In the genomic region with DNA sequence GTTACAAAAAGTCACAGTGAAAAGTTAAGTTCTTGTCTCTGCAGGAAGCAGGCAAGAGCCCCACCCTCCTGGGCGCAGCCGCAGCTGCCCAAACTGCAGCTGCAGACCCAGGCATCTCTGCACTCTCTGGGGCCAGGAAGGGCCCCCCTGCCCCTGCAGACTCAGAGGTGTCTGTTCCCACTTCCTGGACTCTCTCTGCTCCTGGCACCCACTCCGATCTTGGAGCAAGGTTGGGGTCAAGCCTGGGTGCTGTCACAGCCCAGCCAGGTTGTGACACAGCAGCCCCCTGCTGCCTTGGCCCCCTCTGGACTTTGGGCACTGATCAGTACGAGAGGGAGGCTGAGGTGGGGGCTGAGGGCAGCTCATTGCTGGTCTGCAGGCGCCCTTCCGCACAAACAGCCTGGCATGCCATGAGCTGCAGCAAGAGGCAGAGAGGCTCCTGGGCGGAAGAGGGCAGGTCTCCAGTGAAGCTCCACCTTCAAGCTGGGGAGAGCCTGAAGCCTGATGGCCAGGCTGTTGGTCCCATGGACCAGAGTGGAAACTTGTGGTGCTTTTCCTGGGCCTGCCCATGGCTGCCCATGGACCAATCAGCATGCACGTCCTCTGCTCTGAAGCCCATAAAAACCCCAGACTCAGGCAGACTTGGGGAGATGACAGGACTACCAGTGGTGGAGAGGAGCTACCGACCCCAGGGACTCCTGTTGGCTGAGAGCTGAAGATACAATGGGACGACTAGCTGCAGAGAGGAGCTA, we compare ENCODE assay signal across 1 cellular context.
TF ChIP-seq lines count a peak whose summit lies in the region.

No MANE protein-coding gene starts in this region.

TF ChIP-seq in HepG2, 621 proteins besides CTCF, POLR2A, EP300 and RAD21 (continued from another document and continues in another):
- TF ChIP-seq, protein P1, sequence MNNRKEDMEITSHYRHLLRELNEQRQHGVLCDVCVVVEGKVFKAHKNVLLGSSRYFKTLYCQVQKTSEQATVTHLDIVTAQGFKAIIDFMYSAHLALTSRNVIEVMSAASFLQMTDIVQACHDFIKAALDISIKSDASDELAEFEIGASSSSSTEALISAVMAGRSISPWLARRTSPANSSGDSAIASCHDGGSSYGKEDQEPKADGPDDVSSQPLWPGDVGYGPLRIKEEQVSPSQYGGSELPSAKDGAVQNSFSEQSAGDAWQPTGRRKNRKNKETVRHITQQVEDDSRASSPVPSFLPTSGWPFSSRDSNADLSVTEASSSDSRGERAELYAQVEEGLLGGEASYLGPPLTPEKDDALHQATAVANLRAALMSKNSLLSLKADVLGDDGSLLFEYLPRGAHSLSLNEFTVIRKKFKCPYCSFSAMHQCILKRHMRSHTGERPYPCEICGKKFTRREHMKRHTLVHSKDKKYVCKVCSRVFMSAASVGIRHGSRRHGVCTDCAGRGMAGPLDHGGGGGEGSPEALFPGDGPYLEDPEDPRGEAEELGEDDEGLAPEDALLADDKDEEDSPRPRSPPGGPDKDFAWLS (CRISPR knock-in tag; IDR thresholded peaks at IDR 0.05; ENCODE audit: borderline replicate concordance), result 0 out of 2 replicates have a peak, but pooled peaks have one; percentile 69
- TF ChIP-seq, protein P2, sequence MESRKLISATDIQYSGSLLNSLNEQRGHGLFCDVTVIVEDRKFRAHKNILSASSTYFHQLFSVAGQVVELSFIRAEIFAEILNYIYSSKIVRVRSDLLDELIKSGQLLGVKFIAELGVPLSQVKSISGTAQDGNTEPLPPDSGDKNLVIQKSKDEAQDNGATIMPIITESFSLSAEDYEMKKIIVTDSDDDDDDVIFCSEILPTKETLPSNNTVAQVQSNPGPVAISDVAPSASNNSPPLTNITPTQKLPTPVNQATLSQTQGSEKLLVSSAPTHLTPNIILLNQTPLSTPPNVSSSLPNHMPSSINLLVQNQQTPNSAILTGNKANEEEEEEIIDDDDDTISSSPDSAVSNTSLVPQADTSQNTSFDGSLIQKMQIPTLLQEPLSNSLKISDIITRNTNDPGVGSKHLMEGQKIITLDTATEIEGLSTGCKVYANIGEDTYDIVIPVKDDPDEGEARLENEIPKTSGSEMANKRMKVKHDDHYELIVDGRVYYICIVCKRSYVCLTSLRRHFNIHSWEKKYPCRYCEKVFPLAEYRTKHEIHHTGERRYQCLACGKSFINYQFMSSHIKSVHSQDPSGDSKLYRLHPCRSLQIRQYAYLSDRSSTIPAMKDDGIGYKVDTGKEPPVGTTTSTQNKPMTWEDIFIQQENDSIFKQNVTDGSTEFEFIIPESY (CRISPR knock-in tag; IDR thresholded peaks at IDR 0.05), result peak; percentile 11; the same call in 1 of the 2 replicates
- TF ChIP-seq ZNF782 (CRISPR knock-in tag; IDR thresholded peaks at IDR 0.05; ENCODE audit: borderline replicate concordance) (peak; percentile 86; the same call in 1 of the 2 replicates), CHD2 (IDR thresholded peaks at IDR 0.05; ENCODE audit: low read depth, low read length) (no peak), ZNF605 (CRISPR knock-in tag; IDR thresholded peaks at IDR 0.05) (peak; percentile 87; the same call in 1 of the 2 replicates), SMC3 (IDR thresholded peaks at IDR 0.05; ENCODE audit: low read length) (no peak), HNF4G (IDR thresholded peaks at IDR 0.05; ENCODE audit: borderline replicate concordance, low read depth, low read length) (peak; percentile 73), HNF4G (CRISPR knock-in tag; IDR thresholded peaks at IDR 0.05; ENCODE audit: borderline replicate concordance, low read depth) (peak; percentile 85), KDM6A (CRISPR knock-in tag; IDR thresholded peaks at IDR 0.05; ENCODE audit: low read depth) (peak; percentile 86), SUZ12 (IDR thresholded peaks at IDR 0.05; ENCODE audit: low read depth, low read length) (no peak), ZSCAN29 (CRISPR knock-in tag; conservative IDR thresholded peaks at IDR 0.05) (peak; percentile 88; the same call in 1 of the 2 replicates), SIN3B (IDR thresholded peaks at IDR 0.05; ENCODE audit: low read length) (no peak), RFX1 (IDR thresholded peaks at IDR 0.05) (no peak), PITX1 (CRISPR knock-in tag; IDR thresholded peaks at IDR 0.05) (peak; percentile 76), ARID2 (CRISPR knock-in tag; IDR thresholded peaks at IDR 0.05; ENCODE audit: borderline replicate concordance) (no peak), SMAD1 (CRISPR knock-in tag; IDR thresholded peaks at IDR 0.05; ENCODE audit: borderline replicate concordance, low read depth) (0 out of 2 replicates have a peak, but pooled peaks have one; percentile 42), CBX5 (CRISPR knock-in tag; IDR thresholded peaks at IDR 0.05; ENCODE audit: borderline replicate concordance) (0 out of 2 replicates have a peak, but pooled peaks have one; percentile 35), NFKB2 (CRISPR knock-in tag; IDR thresholded peaks at IDR 0.05; ENCODE audit: borderline replicate concordance) (peak; percentile 41; the same call in 1 of the 2 replicates), ZNF607 (CRISPR knock-in tag; IDR thresholded peaks at IDR 0.05; ENCODE audit: borderline replicate concordance) (no peak), ZFP90 (CRISPR knock-in tag; IDR thresholded peaks at IDR 0.05; ENCODE audit: borderline replicate concordance) (no peak), HOXA3 (CRISPR knock-in tag; IDR thresholded peaks at IDR 0.05) (peak; percentile 66; the same call in 1 of the 2 replicates), ZNF382 (CRISPR knock-in tag; IDR thresholded peaks at IDR 0.05; ENCODE audit: borderline replicate concordance) (no peak), ELF1 (CRISPR knock-in tag; IDR thresholded peaks at IDR 0.05) (peak; percentile 86), ZNF660 (CRISPR knock-in tag; IDR thresholded peaks at IDR 0.05; ENCODE audit: borderline replicate concordance, low read depth) (no peak), TSC22D2 (CRISPR knock-in tag; IDR thresholded peaks at IDR 0.05; ENCODE audit: borderline replicate concordance) (peak; percentile 86; the same call in 1 of the 2 replicates), TBX2 (CRISPR knock-in tag; IDR thresholded peaks at IDR 0.05; ENCODE audit: borderline replicate concordance) (peak; percentile 70; the same call in 1 of the 2 replicates), SP1 (IDR thresholded peaks at IDR 0.05) (no peak), SP1 (CRISPR knock-in tag; IDR thresholded peaks at IDR 0.05) (peak; percentile 41; the same call in 1 of the 2 replicates)
- TF ChIP-seq, protein P3, sequence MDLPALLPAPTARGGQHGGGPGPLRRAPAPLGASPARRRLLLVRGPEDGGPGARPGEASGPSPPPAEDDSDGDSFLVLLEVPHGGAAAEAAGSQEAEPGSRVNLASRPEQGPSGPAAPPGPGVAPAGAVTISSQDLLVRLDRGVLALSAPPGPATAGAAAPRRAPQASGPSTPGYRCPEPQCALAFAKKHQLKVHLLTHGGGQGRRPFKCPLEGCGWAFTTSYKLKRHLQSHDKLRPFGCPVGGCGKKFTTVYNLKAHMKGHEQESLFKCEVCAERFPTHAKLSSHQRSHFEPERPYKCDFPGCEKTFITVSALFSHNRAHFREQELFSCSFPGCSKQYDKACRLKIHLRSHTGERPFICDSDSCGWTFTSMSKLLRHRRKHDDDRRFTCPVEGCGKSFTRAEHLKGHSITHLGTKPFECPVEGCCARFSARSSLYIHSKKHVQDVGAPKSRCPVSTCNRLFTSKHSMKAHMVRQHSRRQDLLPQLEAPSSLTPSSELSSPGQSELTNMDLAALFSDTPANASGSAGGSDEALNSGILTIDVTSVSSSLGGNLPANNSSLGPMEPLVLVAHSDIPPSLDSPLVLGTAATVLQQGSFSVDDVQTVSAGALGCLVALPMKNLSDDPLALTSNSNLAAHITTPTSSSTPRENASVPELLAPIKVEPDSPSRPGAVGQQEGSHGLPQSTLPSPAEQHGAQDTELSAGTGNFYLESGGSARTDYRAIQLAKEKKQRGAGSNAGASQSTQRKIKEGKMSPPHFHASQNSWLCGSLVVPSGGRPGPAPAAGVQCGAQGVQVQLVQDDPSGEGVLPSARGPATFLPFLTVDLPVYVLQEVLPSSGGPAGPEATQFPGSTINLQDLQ (CRISPR knock-in tag; IDR thresholded peaks at IDR 0.05), result no peak
- TF ChIP-seq, protein P4, sequence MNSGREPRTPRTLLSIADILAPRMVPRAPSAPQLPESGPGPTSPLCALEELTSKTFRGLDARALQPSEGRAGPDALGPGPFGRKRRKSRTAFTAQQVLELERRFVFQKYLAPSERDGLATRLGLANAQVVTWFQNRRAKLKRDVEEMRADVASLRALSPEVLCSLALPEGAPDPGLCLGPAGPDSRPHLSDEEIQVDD (CRISPR knock-in tag; IDR thresholded peaks at IDR 0.05; ENCODE audit: borderline replicate concordance), result no peak
- TF ChIP-seq, protein P5, sequence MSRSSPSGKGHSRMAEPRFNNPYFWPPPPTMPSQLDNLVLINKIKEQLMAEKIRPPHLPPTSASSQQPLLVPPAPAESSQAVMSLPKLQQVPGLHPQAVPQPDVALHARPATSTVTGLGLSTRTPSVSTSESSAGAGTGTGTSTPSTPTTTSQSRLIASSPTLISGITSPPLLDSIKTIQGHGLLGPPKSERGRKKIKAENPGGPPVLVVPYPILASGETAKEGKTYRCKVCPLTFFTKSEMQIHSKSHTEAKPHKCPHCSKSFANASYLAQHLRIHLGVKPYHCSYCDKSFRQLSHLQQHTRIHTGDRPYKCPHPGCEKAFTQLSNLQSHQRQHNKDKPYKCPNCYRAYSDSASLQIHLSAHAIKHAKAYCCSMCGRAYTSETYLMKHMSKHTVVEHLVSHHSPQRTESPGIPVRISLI (CRISPR knock-in tag; IDR thresholded peaks at IDR 0.05; ENCODE audit: borderline replicate concordance), result peak; percentile 60; the same call in 1 of the 2 replicates
- TF ChIP-seq, protein P6, sequence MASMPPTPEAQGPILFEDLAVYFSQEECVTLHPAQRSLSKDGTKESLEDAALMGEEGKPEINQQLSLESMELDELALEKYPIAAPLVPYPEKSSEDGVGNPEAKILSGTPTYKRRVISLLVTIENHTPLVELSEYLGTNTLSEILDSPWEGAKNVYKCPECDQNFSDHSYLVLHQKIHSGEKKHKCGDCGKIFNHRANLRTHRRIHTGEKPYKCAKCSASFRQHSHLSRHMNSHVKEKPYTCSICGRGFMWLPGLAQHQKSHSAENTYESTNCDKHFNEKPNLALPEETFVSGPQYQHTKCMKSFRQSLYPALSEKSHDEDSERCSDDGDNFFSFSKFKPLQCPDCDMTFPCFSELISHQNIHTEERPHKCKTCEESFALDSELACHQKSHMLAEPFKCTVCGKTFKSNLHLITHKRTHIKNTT (CRISPR knock-in tag; IDR thresholded peaks at IDR 0.05), result no peak
- TF ChIP-seq, protein P7, sequence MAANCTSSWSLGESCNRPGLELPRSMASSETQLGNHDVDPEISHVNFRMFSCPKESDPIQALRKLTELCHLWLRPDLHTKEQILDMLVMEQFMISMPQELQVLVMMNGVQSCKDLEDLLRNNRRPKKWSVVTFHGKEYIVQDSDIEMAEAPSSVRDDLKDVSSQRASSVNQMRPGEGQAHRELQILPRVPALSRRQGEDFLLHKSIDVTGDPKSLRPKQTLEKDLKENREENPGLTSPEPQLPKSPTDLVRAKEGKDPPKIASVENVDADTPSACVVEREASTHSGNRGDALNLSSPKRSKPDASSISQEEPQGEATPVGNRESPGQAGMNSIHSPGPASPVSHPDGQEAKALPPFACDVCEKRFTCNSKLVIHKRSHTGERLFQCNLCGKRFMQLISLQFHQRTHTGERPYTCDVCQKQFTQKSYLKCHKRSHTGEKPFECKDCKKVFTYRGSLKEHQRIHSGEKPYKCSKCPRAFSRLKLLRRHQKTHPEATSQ (CRISPR knock-in tag; IDR thresholded peaks at IDR 0.05; ENCODE audit: borderline replicate concordance), result no peak
- TF ChIP-seq, protein P8, sequence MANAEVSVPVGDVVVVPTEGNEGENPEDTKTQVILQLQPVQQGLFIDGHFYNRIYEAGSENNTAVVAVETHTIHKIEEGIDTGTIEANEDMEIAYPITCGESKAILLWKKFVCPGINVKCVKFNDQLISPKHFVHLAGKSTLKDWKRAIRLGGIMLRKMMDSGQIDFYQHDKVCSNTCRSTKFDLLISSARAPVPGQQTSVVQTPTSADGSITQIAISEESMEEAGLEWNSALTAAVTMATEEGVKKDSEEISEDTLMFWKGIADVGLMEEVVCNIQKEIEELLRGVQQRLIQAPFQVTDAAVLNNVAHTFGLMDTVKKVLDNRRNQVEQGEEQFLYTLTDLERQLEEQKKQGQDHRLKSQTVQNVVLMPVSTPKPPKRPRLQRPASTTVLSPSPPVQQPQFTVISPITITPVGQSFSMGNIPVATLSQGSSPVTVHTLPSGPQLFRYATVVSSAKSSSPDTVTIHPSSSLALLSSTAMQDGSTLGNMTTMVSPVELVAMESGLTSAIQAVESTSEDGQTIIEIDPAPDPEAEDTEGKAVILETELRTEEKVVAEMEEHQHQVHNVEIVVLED (CRISPR knock-in tag; IDR thresholded peaks at IDR 0.05; ENCODE audit: borderline replicate concordance), result peak; percentile 22; the same call in 1 of the 2 replicates
- TF ChIP-seq, protein P9, sequence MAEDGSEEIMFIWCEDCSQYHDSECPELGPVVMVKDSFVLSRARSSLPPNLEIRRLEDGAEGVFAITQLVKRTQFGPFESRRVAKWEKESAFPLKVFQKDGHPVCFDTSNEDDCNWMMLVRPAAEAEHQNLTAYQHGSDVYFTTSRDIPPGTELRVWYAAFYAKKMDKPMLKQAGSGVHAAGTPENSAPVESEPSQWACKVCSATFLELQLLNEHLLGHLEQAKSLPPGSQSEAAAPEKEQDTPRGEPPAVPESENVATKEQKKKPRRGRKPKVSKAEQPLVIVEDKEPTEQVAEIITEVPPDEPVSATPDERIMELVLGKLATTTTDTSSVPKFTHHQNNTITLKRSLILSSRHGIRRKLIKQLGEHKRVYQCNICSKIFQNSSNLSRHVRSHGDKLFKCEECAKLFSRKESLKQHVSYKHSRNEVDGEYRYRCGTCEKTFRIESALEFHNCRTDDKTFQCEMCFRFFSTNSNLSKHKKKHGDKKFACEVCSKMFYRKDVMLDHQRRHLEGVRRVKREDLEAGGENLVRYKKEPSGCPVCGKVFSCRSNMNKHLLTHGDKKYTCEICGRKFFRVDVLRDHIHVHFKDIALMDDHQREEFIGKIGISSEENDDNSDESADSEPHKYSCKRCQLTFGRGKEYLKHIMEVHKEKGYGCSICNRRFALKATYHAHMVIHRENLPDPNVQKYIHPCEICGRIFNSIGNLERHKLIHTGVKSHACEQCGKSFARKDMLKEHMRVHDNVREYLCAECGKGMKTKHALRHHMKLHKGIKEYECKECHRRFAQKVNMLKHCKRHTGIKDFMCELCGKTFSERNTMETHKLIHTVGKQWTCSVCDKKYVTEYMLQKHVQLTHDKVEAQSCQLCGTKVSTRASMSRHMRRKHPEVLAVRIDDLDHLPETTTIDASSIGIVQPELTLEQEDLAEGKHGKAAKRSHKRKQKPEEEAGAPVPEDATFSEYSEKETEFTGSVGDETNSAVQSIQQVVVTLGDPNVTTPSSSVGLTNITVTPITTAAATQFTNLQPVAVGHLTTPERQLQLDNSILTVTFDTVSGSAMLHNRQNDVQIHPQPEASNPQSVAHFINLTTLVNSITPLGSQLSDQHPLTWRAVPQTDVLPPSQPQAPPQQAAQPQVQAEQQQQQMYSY (CRISPR knock-in tag; IDR thresholded peaks at IDR 0.05), result no peak
